ENCODE assay signal across 21 cellular contexts in the genomic region with DNA sequence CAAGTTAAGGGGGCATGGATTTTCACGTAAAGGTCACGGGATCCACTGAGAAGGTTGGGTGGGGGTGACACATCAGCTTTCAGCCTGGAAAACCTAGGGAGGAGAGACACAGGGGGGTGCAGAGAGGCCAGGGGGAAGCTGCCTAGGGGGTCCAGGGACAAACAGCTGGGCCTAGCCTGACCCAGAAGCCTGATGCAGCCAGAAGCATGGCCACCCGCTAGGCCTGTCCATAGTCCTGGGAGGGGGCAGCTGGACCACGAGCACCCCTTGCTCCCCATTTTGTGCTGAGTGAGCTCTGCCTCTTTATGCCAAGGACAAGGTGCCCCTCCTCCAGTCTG.
A peak's percentile ranks its signal among the peaks of the same experiment; 100 is the strongest.
DNase-seq lines count a peak whose midpoint lies in the region; ATAC-seq and TF ChIP-seq lines count a peak whose summit lies in the region.
"Had no signal": no experiment of that assay in that cellular context is flagged by ENCODE, and none has a peak within 500 bp of the region (broad histone marks: within the 10 kb centered on the region; RNA-seq: fewer than 3 reads in every experiment).

No MANE protein-coding gene starts in this region.

- H3K4me3 ChIP-seq in right atrium auricular region, result no peak overlapping the region
- H3K4me3 ChIP-seq in coronary artery, result no peak overlapping the region
- H3K4me3 ChIP-seq in mesendoderm (ENCODE audit: low read length), result no peak overlapping the region
- H3K4me3 ChIP-seq: A549, MG63 had no signal

- H3K36me3 Mint-ChIP-seq in stimulated activated effector memory CD8-positive, alpha-beta T cell treated with anti-CD3 and anti-CD28 coated beads, Interleukin-12 subunit alpha, Interleukin-12 subunit beta, amount 100 ng/mL, for 72 hours, result no peaks in the 10 kb centered on the region
- H3K36me3 Mint-ChIP-seq: IgD-negative memory B cell had no signal

- H3K4me1 ChIP-seq in right atrium auricular region (no peaks in the 10 kb centered on the region), mesendoderm (ENCODE audit: control insufficient read depth, low read depth, low read length) (no peaks in the 10 kb centered on the region)

- no peaks in the 10 kb centered on the region for H3K79me2 ChIP-seq in mesendoderm (ENCODE audit: control insufficient read depth, insufficient read depth, low read length)

- H3K27me3 ChIP-seq in right atrium auricular region (no peaks in the 10 kb centered on the region), mesendoderm (ENCODE audit: insufficient read depth, low read length, poor library complexity) (no peaks in the 10 kb centered on the region)
- H3K27me3 ChIP-seq: MG63 had no signal

- no peak overlapping the region for H2BK15ac ChIP-seq in mesendoderm (replicated peaks; ENCODE audit: low read depth)

- H3K79me1 ChIP-seq in mesendoderm (ENCODE audit: low read length), result no peaks in the 10 kb centered on the region

- H4K8ac ChIP-seq in mesendoderm (ENCODE audit: low read depth, low read length), result no peak overlapping the region

- H3K56ac ChIP-seq in mesendoderm (ENCODE audit: low read length), result no peak overlapping the region

- H3K4me1 Mint-ChIP-seq in stimulated activated effector memory CD8-positive, alpha-beta T cell treated with anti-CD3 and anti-CD28 coated beads, Interleukin-12 subunit alpha, Interleukin-12 subunit beta, amount 100 ng/mL, for 72 hours, result no peaks in the 10 kb centered on the region
- H3K4me1 Mint-ChIP-seq: IgD-negative memory B cell had no signal

- H2AK5ac ChIP-seq in mesendoderm (ENCODE audit: low read length), result peak overlapping the region; percentile 27

- no peak overlapping the region for H2BK120ac ChIP-seq in mesendoderm (ENCODE audit: low read depth, low read length)

- ATAC-seq in Right ventricle myocardium superior (ENCODE audit: poor library complexity), result no peak
- ATAC-seq in stimulated activated effector memory CD8-positive, alpha-beta T cell treated with anti-CD3 and anti-CD28 coated beads, Interleukin-12 subunit alpha, Interleukin-12 subunit beta, amount 100 ng/mL, for 72 hours, result no peak
- ATAC-seq: A549, PC-3 had no signal

- intact Hi-C loops in Right ventricle myocardium superior (cut with DNase I), result no loop called here

- H3K9me3 Mint-ChIP-seq in stimulated activated effector memory CD8-positive, alpha-beta T cell treated with anti-CD3 and anti-CD28 coated beads, Interleukin-12 subunit alpha, Interleukin-12 subunit beta, amount 100 ng/mL, for 72 hours, result no peaks in the 10 kb centered on the region

- H3K4me3 Mint-ChIP-seq in stimulated activated effector memory CD8-positive, alpha-beta T cell treated with anti-CD3 and anti-CD28 coated beads, Interleukin-12 subunit alpha, Interleukin-12 subunit beta, amount 100 ng/mL, for 72 hours, result no peak overlapping the region
- H3K4me3 Mint-ChIP-seq: H9 had no signal

- no peak overlapping the region for H3K4ac ChIP-seq in mesendoderm (ENCODE audit: low read depth, low read length)

- no peak overlapping the region for H2BK5ac ChIP-seq in mesendoderm (ENCODE audit: low read length)

- no peak overlapping the region for H4K5ac ChIP-seq in mesendoderm (ENCODE audit: low read length)

- no peaks in the 10 kb centered on the region for H3K9me3 ChIP-seq in right atrium auricular region
- H3K9me3 ChIP-seq: A549, MG63 had no signal

- H3K27ac Mint-ChIP-seq in stimulated activated effector memory CD8-positive, alpha-beta T cell treated with anti-CD3 and anti-CD28 coated beads, Interleukin-12 subunit alpha, Interleukin-12 subunit beta, amount 100 ng/mL, for 72 hours, result no peak overlapping the region
- H3K27ac Mint-ChIP-seq: H9 had no signal

- DNase-seq in right atrium auricular region (ENCODE audit: low spot score), result peak; percentile 18
- no peak for DNase-seq in Right ventricle myocardium superior
- peak; percentile 40 for DNase-seq in coronary artery (ENCODE audit: low spot score)
- DNase-seq in mesendoderm, result no peak
- DNase-seq in stimulated activated naive CD4-positive, alpha-beta T cell treated with Interleukin-2 at 50 U/mL for 16 hours (lab: John Stamatoyannopoulos, UW), result no peak
- DNase-seq in stimulated activated effector memory CD8-positive, alpha-beta T cell treated with anti-CD3 and anti-CD28 coated beads, Interleukin-12 subunit alpha, Interleukin-12 subunit beta, amount 100 ng/mL, for 72 hours (ENCODE audit: low spot score in 2 of 2), result no peak
- no peak for DNase-seq in kidney glomerular epithelial cell (lab: John Stamatoyannopoulos, UW)
- DNase-seq: DMS79, Kasumi-1, MG63, NCI-H1048, NCI-H1436, NCI-H1930, NCI-H345, NCI-H524 treated with DMSO at 0.1 percent for 48 hours, PC-3, RPMI8226, SIG-M5 had no signal

- H3K4me2 ChIP-seq in mesendoderm (ENCODE audit: low read length), result no peak overlapping the region
- H3K4me2 ChIP-seq: A549 had no signal

- no peak overlapping the region for H3K18ac ChIP-seq in mesendoderm (ENCODE audit: low read length)

- no CpG with 5 or more reads among the region's 4 CpGs for WGBS in mesendoderm (ENCODE audit: extremely low coverage, insufficient coverage, low lambda C conversion rate)

- no peak overlapping the region for H3K9ac ChIP-seq in mesendoderm (ENCODE audit: low read length)

- H3K23ac ChIP-seq in mesendoderm (ENCODE audit: low read length), result no peak overlapping the region

- TF ChIP-seq CTCF in right atrium auricular region (IDR thresholded peaks at IDR 0.05), result no peak
- no peak for TF ChIP-seq CTCF in coronary artery (IDR thresholded peaks at IDR 0.05)

- H3K36me3 ChIP-seq in right atrium auricular region (no peaks in the 10 kb centered on the region), mesendoderm (ENCODE audit: control insufficient read depth, insufficient read depth, low read length) (no peaks in the 10 kb centered on the region)
- H3K36me3 ChIP-seq: MG63 had no signal

- H3K27ac ChIP-seq in right atrium auricular region, result no peak overlapping the region
- no peak overlapping the region for H3K27ac ChIP-seq in coronary artery
- H3K27ac ChIP-seq in mesendoderm (ENCODE audit: low read depth, low read length), result no peak overlapping the region

Comparison
In these comparisons a context has a peak if more than half of its experiments do, and no peak if none do; other contexts are left out.
1. DNase-seq: peak in right atrium auricular region (single experiment) and coronary artery (single experiment); none in Right ventricle myocardium superior (single experiment), mesendoderm (single experiment), stimulated activated naive CD4-positive, alpha-beta T cell treated with Interleukin-2 at 50 U/mL for 16 hours (single experiment), stimulated activated effector memory CD8-positive, alpha-beta T cell treated with anti-CD3 and anti-CD28 coated beads, Interleukin-12 subunit alpha, Interleukin-12 subunit beta, amount 100 ng/mL, for 72 hours (0 of 2) and kidney glomerular epithelial cell (single experiment).